Comparison of ENCODE assay signal across 8 cellular contexts in genomic region chr1:154760469-154760933, GRCh38.
A peak's percentile ranks its signal among the peaks of the same experiment; 100 is the strongest.
DNase-seq lines count a peak whose midpoint lies in the region; TF ChIP-seq lines count a peak whose summit lies in the region.

No MANE protein-coding gene starts in this region.

- peak overlapping the region; percentile 2 to 31 for H3K9ac ChIP-seq in liver (ENCODE audit: low read depth in 1 of 2, low read length in 2 of 2)

- no peak overlapping the region for H3K27ac ChIP-seq in liver (ENCODE audit: low read depth in 1 of 2, low read length in 2 of 2)

- peak overlapping the region in 2 of 3 donors; percentile 51 to 53 for H3K4me3 ChIP-seq in liver (ENCODE audit: low read depth in 1 of 3, low read length in 3 of 3)

- DNase-seq in Calu3 (peak; percentile 95), HuH-7 (ENCODE audit: low spot score) (peak; percentile 91), cerebellar cortex (ENCODE audit: low spot score) (peak; percentile 42), NCI-H1436 treated with DMSO at 0.1 percent for 48 hours (lab: John Stamatoyannopoulos, UW) (no peak), NCI-H2196 (lab: John Stamatoyannopoulos, UW; ENCODE audit: unreplicated experiment) (no peak)
- peak; percentile 78 to 79 for DNase-seq in activated CD4-positive, alpha-beta T cell treated with anti-CD3 and anti-CD28 coated beads for 24 hours (ENCODE audit: low read depth in 2 of 2)
- peak; percentile 77 for DNase-seq in stimulated activated CD8-positive, alpha-beta memory T cell treated with anti-CD3 and anti-CD28 coated beads, Interleukin-12 subunit alpha, Interleukin-12 subunit beta, amount 100 ng/mL, for 4 hours (ENCODE audit: low read depth)

- no peaks in the 10 kb centered on the region for H3K36me3 Mint-ChIP-seq in Calu3 (ENCODE audit: insufficient read depth, unreplicated experiment)

- no peaks in the 10 kb centered on the region for H3K36me3 ChIP-seq in liver (ENCODE audit: control insufficient read depth in 4 of 4, insufficient read depth in 3 of 4, low read depth in 1 of 4, low read length in 3 of 4)

- H3K27me3 ChIP-seq in liver (ENCODE audit: control insufficient read depth in 4 of 4, insufficient read depth in 4 of 4, low read length in 3 of 4) = no peaks in the 10 kb centered on the region

- CTCF ChIA-PET in Calu3 (lab: Charles Lee) = interaction anchor here (0.7 to 0.9 kb wide), 3 partner anchors 91 to 280 kb away, joined by 3 to 4 read pairs (median 3); partner anchors contain the start of gene KCNN3

- peak; percentile 66 to 83 for TF ChIP-seq RAD21 in liver (IDR thresholded peaks at IDR 0.05)

- intact Hi-C loops in Calu3 (cut with micrococcal nuclease; ENCODE audit: unreplicated experiment) = loop anchor here (1.0 to 10.0 kb wide), 6 partner anchors 46 to 304 kb away; partner anchors contain the start of genes EFNA4 and PMVK

- H3K9me3 Mint-ChIP-seq in Calu3 (ENCODE audit: low read depth, unreplicated experiment) = no peaks in the 10 kb centered on the region

- H3K27me3 Mint-ChIP-seq in Calu3 (ENCODE audit: unreplicated experiment) = peaks cover 88% of the 10 kb centered on the region

- TF ChIP-seq CTCF in Calu3 (IDR thresholded peaks at IDR 0.05; ENCODE audit: unreplicated experiment) = peak; percentile 97
- peak; percentile 68 for TF ChIP-seq CTCF in liver (IDR thresholded peaks at IDR 0.05; ENCODE audit: low read depth, low read length, missing input control)

- peaks cover 2 to 8% (median 4%) of the 10 kb centered on the region in 4 donors for H3K4me1 ChIP-seq in liver (ENCODE audit: control insufficient read depth in 4 of 4, insufficient read depth in 4 of 4, low read length in 3 of 4)

- 3% methylated on average over 54 of the region's 54 CpGs for WGBS in liver

- BruUV-seq in Calu3 (replicated peaks; lab: Mats Ljungman, UMichigan) = no TSS peak

- no peaks in the 10 kb centered on the region for H3K4me1 Mint-ChIP-seq in Calu3 (ENCODE audit: low read depth, unreplicated experiment)

- peak overlapping the region; percentile 39 for H3K4me3 Mint-ChIP-seq in Calu3 (ENCODE audit: low read depth, unreplicated experiment)

- no peak overlapping the region for H3K27ac Mint-ChIP-seq in Calu3 (ENCODE audit: unreplicated experiment)

- H3K9me3 ChIP-seq in liver (ENCODE audit: control insufficient read depth in 4 of 4, low read length in 3 of 4) = no peaks in the 10 kb centered on the region

TF ChIP-seq in liver, 16 proteins besides CTCF, POLR2A, EP300 and RAD21:
- no peak for TF ChIP-seq SP1 (IDR thresholded peaks at IDR 0.05)
- TF ChIP-seq JUND (IDR thresholded peaks at IDR 0.05) = no peak
- TF ChIP-seq HNF4A (conservative IDR thresholded peaks at IDR 0.05) = no peak
- TF ChIP-seq MAX (IDR thresholded peaks at IDR 0.05) = no peak
- TF ChIP-seq REST (IDR thresholded peaks at IDR 0.05) = no peak
- TF ChIP-seq YY1 (IDR thresholded peaks at IDR 0.05) = no peak
- TF ChIP-seq ZBTB33 (IDR thresholded peaks at IDR 0.05) = no peak
- no peak for TF ChIP-seq FOXA1 (IDR thresholded peaks at IDR 0.05)
- no peak for TF ChIP-seq TAF1 (conservative IDR thresholded peaks at IDR 0.05)

Comparison
In these comparisons a context has a peak if more than half of its experiments do, and no peak if none do; other contexts are left out.
1. DNase-seq: peak in Calu3 (single experiment), HuH-7 (single experiment), activated CD4-positive, alpha-beta T cell treated with anti-CD3 and anti-CD28 coated beads for 24 hours (2 of 2), cerebellar cortex (single experiment) and stimulated activated CD8-positive, alpha-beta memory T cell treated with anti-CD3 and anti-CD28 coated beads, Interleukin-12 subunit alpha, Interleukin-12 subunit beta, amount 100 ng/mL, for 4 hours (single experiment); none in NCI-H1436 treated with DMSO at 0.1 percent for 48 hours (single experiment) and NCI-H2196 (single experiment).